In the genomic region with DNA sequence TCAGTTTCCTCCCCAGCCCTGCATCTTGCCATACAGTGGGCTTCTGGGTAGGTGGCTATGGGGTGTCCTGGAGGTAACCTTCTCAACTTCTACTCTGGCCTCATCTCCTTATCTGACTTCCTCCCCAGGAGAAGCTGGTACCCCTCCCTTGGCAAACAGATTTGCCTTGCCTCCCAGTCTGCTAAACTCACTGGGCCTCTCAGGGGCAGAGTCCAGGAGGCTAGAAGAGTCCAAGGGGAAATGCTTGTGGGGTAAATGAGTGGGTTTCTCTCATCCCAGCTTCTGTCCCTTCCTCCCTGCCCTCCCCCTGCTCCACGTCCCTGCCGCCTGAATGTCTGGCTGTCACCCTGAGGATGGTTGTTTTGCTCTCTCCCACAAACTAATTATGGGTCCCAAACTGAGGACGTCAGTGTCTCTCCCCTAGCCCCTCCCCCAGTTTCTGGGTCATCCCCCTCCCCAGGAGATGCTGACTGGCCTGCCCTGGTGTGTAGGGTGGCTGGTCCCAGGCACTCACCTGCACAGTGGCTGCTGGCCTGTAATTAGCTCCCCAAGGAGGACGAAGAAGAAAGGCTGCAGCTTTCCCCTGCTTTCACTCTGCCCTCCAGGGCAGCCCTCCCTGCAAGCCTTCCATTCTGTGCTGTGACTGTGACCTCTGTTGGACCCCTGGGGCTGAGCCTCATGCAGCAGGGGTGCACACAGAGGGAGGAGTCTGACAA, we compare ENCODE assay signal across 1 cellular context.
TF ChIP-seq lines count a peak whose summit lies in the region.

A gene (minus strand): TSS at position 695 of the 716 bp plus-strand sequence.

TF ChIP-seq in IMR-90, 13 proteins besides CTCF, POLR2A, EP300 and RAD21 (continued from another document):
- TF ChIP-seq SMC3 (IDR thresholded peaks at IDR 0.05; ENCODE audit: low read depth, low read length): no peak
- no peak for TF ChIP-seq FOS (IDR thresholded peaks at IDR 0.05; ENCODE audit: low read depth, low read length)
